In genomic region chr1:204418174-204419063, GRCh38 we compare ENCODE assay signal across 8 cellular contexts. TPM values are rescaled to one million over a fixed set of nuclear protein-coding genes. Genes with fewer than 3 reads are reported as not detected.
DNase-seq lines count a peak whose midpoint lies in the region; ATAC-seq and TF ChIP-seq lines count a peak whose summit lies in the region.

No MANE protein-coding gene starts in this region.

- H3K9me3 ChIP-seq in stomach = no peaks in the 10 kb centered on the region

- TF ChIP-seq POLR2A in stomach (IDR thresholded peaks at IDR 0.05) = no peak

- CTCF ChIA-PET in RWPE1 (lab: Yijun Ruan, JAX) = interaction anchor here (0.6 to 1.6 kb wide), 5 partner anchors 13 to 85 kb away, joined by 3 to 20 read pairs (median 4); no protein-coding TSS in a partner anchor

- H3K4me3 ChIP-seq in stomach = no peak overlapping the region

- DNase-seq in DMS 273 (lab: John Stamatoyannopoulos, UW; ENCODE audit: unreplicated experiment) (peak; percentile 71), DMS 273 treated with DMSO at 0.1 percent for 48 hours (lab: John Stamatoyannopoulos, UW) (no peak), RWPE1 (ENCODE audit: low spot score) (no peak), foreskin keratinocyte (peak in 1 of 2 donors; percentile 35), stomach (no peak), NCI-H128 (lab: John Stamatoyannopoulos, UW; ENCODE audit: unreplicated experiment) (no peak), NCI-H526 (lab: John Stamatoyannopoulos, UW) (no peak)

- H3K27me3 ChIP-seq in foreskin keratinocyte (no peaks in the 10 kb centered on the region), stomach (no peaks in the 10 kb centered on the region)

- POLR2A ChIA-PET in RWPE1 (lab: Yijun Ruan, JAX; ENCODE audit: low non-redundant PET) = no interaction called here

- H3K36me3 ChIP-seq in stomach = peaks cover 3 to 22% (median 15%) of the 10 kb centered on the region in 4 donors

- H3K27ac ChIP-seq in RWPE1 (peak overlapping the region; percentile 92), foreskin keratinocyte (peak overlapping the region; percentile 88), stomach (peak overlapping the region; percentile 37 to 89 (median 86))

- intact Hi-C loops in stomach (cut with DNase I; ENCODE audit: low total_unique reads) = no loop called here

- peaks cover 27% of the 10 kb centered on the region for H3K4me1 ChIP-seq in foreskin keratinocyte
- peaks cover 17 to 45% (median 32%) of the 10 kb centered on the region in 4 donors for H3K4me1 ChIP-seq in stomach

- no peak for ATAC-seq in foreskin keratinocyte
- ATAC-seq in HG02885 (IDR thresholded peaks at IDR 0.05; ENCODE audit: poor library complexity, unreplicated experiment) = no peak

- TF ChIP-seq EP300 in stomach (IDR thresholded peaks at IDR 0.05) = no peak

- 64 to 76% (median 70%) methylated on average over 10 of the region's 10 CpGs for WGBS in stomach, 5 donors

- TF ChIP-seq CTCF in RWPE1 (conservative IDR thresholded peaks at IDR 0.05; ENCODE audit: low read depth) = no peak
- no peak for TF ChIP-seq CTCF in foreskin keratinocyte (conservative IDR thresholded peaks at IDR 0.05)
- TF ChIP-seq CTCF in stomach (IDR thresholded peaks at IDR 0.05) = no peak

RNA-seq across cellular contexts. Expression of gene PPP1R15B, which starts 6.8 kb away (rescaled TPM):
- total RNA-seq in foreskin keratinocyte (28.8 TPM in 2 replicates), stomach (10 to 100 TPM; 19.8 to 74.4 (median 51.6) TPM)
- polyA plus RNA-seq in foreskin keratinocyte (7.0 and 8.8 TPM in 2 replicates), stomach (10 to 100 TPM in 1 of 3 donors, 1 to 10 TPM in 2; 6.5 to 11.1 (median 9.3) TPM)

RNA-seq across cellular contexts. Expression of gene PLEKHA6, which starts 58.7 kb away (rescaled TPM):
- total RNA-seq in foreskin keratinocyte = 4.4 and 6.0 TPM in 2 replicates
- polyA plus RNA-seq in foreskin keratinocyte = 2.0 and 2.4 TPM in 2 replicates
- total RNA-seq in stomach = 10 to 100 TPM; 12.5 to 97.9 (median 39.1) TPM
- polyA plus RNA-seq in stomach = 10 to 100 TPM in 2 of 3 donors, 1 to 10 TPM in 1; 6.4 to 37.5 (median 32.1) TPM
